In the genomic region with DNA sequence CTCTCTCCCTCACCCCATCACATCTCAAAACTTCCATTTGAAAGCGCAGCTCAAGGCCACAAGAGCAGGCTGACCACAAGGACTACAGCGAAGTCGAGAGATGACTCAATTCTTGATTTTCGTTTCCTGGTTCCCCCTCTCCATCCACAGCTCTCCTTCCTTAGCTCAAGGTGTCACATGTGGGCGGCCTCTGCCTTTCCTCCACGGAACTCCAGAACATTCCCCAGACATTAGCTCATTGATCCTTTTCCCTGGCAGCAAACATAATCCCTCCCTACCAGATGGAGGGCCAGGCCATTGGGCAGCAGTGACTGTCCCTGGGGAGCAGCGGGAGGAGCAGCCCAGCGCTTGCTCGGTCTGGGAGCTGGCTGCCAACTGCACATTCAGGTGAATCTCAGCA, we compare ENCODE assay signal across 11 cellular contexts. TPM values are rescaled to one million over a fixed set of nuclear protein-coding genes. Genes with fewer than 3 reads are reported as not detected.
DNase-seq lines count a peak whose midpoint lies in the region; ATAC-seq and TF ChIP-seq lines count a peak whose summit lies in the region.
"Had no signal": no experiment of that assay in that cellular context is flagged by ENCODE, and none has a peak within 500 bp of the region (broad histone marks: within the 10 kb centered on the region; RNA-seq: fewer than 3 reads in every experiment).

No MANE protein-coding gene starts in this region.

- H3K27me3 Mint-ChIP-seq in CD4-positive, alpha-beta T cell: no peaks in the 10 kb centered on the region
- H3K27me3 Mint-ChIP-seq: activated CD4-positive, alpha-beta memory T cell treated with anti-CD3 and anti-CD28 coated beads, Interleukin-2, amount 10 ng/mL, durations not matched to agents 7 days and 5 days had no signal

- no peaks in the 10 kb centered on the region for H3K9me3 ChIP-seq in upper lobe of right lung
- no peaks in the 10 kb centered on the region for H3K9me3 ChIP-seq in CD4-positive, alpha-beta T cell (ENCODE audit: control insufficient read depth, low read length)
- H3K9me3 ChIP-seq: heart right ventricle had no signal

- intact Hi-C loops in upper lobe of right lung (cut with DNase I): no loop called here
- intact Hi-C loops in CD4-positive, alpha-beta T cell (cut with DNase I, micrococcal nuclease): no loop called here

- no peak overlapping the region for H3K4me3 ChIP-seq in upper lobe of right lung
- H3K4me3 ChIP-seq: heart right ventricle had no signal

- no peak overlapping the region for H3K27ac ChIP-seq in upper lobe of right lung
- no peak overlapping the region for H3K27ac ChIP-seq in CD4-positive, alpha-beta T cell (ENCODE audit: low read depth, low read length)

- no peaks in the 10 kb centered on the region for H3K36me3 Mint-ChIP-seq in CD4-positive, alpha-beta T cell (ENCODE audit: low read depth)

- DNase-seq in NCI-H524 treated with DMSO at 0.1 percent for 48 hours (lab: John Stamatoyannopoulos, UW) (peak; percentile 61), myocyte (ENCODE audit: low read depth) (peak; percentile 16), upper lobe of right lung (no peak), HPDE6-E6E7 (ENCODE audit: extremely low spot score) (no peak), NCI-H1694 (lab: John Stamatoyannopoulos, UW) (no peak)
- DNase-seq in CD4-positive, alpha-beta T cell: no peak
- DNase-seq: activated CD4-positive, alpha-beta memory T cell treated with anti-CD3 and anti-CD28 coated beads, Interleukin-2, amount 10 ng/mL, durations not matched to agents 7 days and 5 days had no signal

- H3K4me1 ChIP-seq in upper lobe of right lung: peaks cover 10% of the 10 kb centered on the region

- H3K36me3 ChIP-seq in upper lobe of right lung: no peaks in the 10 kb centered on the region

- H3K27ac Mint-ChIP-seq in CD4-positive, alpha-beta T cell: no peak overlapping the region
- H3K27ac Mint-ChIP-seq: activated CD4-positive, alpha-beta memory T cell treated with anti-CD3 and anti-CD28 coated beads, Interleukin-2, amount 10 ng/mL, durations not matched to agents 7 days and 5 days had no signal

- H3K9me3 Mint-ChIP-seq in CD4-positive, alpha-beta T cell: peaks cover 3% of the 10 kb centered on the region
- H3K9me3 Mint-ChIP-seq: activated CD4-positive, alpha-beta memory T cell treated with anti-CD3 and anti-CD28 coated beads, Interleukin-2, amount 10 ng/mL, durations not matched to agents 7 days and 5 days had no signal

- no peak overlapping the region for H3K4me3 Mint-ChIP-seq in CD4-positive, alpha-beta T cell
- H3K4me3 Mint-ChIP-seq: activated CD4-positive, alpha-beta memory T cell treated with anti-CD3 and anti-CD28 coated beads, Interleukin-2, amount 10 ng/mL, durations not matched to agents 7 days and 5 days had no signal

- POLR2A ChIA-PET in CD4-positive, alpha-beta T cell (lab: Charles Lee): no interaction called here

- TF ChIP-seq CTCF in upper lobe of right lung (IDR thresholded peaks at IDR 0.05): no peak
- no peak for TF ChIP-seq CTCF in CD4-positive, alpha-beta T cell (IDR thresholded peaks at IDR 0.05)

- H3K27me3 ChIP-seq in upper lobe of right lung: no peaks in the 10 kb centered on the region
- H3K27me3 ChIP-seq in CD4-positive, alpha-beta T cell (ENCODE audit: control insufficient read depth, insufficient read depth, low read length): no peaks in the 10 kb centered on the region
- H3K27me3 ChIP-seq: heart right ventricle had no signal

- ATAC-seq in GM18517 (IDR thresholded peaks at IDR 0.05; ENCODE audit: unreplicated experiment) (peak; percentile 95), HG02610 (IDR thresholded peaks at IDR 0.05; ENCODE audit: unreplicated experiment) (peak; percentile 91), upper lobe of right lung (no peak)
- ATAC-seq in CD4-positive, alpha-beta T cell (ENCODE audit: poor library complexity): no peak
- ATAC-seq: HCT116 had no signal

- H3K4me1 Mint-ChIP-seq in CD4-positive, alpha-beta T cell (ENCODE audit: low read depth): no peaks in the 10 kb centered on the region
- H3K4me1 Mint-ChIP-seq: activated CD4-positive, alpha-beta memory T cell treated with anti-CD3 and anti-CD28 coated beads, Interleukin-2, amount 10 ng/mL, durations not matched to agents 7 days and 5 days had no signal

- CTCF ChIA-PET in CD4-positive, alpha-beta T cell (lab: Charles Lee): no interaction called here

RNA-seq across cellular contexts. Expression of a gene that starts 56.3 kb away (rescaled TPM):
- total RNA-seq in myocyte (4.7 and 5.1 TPM in 2 replicates), upper lobe of right lung (28.7 TPM)
- polyA plus RNA-seq in myocyte (2012): 4.6 TPM
- total RNA-seq in CD4-positive, alpha-beta T cell: under 1 TPM; 0.25 to 0.69 TPM
- total RNA-seq: activated CD4-positive, alpha-beta memory T cell treated with anti-CD3 and anti-CD28 coated beads, Interleukin-2, amount 10 ng/mL, durations not matched to agents 7 days and 5 days had no signal

Comparison
In these comparisons a context has a peak if more than half of its experiments do, and no peak if none do; other contexts are left out.
1. ATAC-seq: peak in GM18517 (single experiment) and HG02610 (single experiment); none in upper lobe of right lung (single experiment) and CD4-positive, alpha-beta T cell (single experiment).
2. DNase-seq: peak in NCI-H524 treated with DMSO at 0.1 percent for 48 hours (single experiment) and myocyte (single experiment); none in upper lobe of right lung (single experiment), CD4-positive, alpha-beta T cell (0 of 10), HPDE6-E6E7 (single experiment) and NCI-H1694 (single experiment).